ENCODE assay signal across 1 cellular context in the genomic region with DNA sequence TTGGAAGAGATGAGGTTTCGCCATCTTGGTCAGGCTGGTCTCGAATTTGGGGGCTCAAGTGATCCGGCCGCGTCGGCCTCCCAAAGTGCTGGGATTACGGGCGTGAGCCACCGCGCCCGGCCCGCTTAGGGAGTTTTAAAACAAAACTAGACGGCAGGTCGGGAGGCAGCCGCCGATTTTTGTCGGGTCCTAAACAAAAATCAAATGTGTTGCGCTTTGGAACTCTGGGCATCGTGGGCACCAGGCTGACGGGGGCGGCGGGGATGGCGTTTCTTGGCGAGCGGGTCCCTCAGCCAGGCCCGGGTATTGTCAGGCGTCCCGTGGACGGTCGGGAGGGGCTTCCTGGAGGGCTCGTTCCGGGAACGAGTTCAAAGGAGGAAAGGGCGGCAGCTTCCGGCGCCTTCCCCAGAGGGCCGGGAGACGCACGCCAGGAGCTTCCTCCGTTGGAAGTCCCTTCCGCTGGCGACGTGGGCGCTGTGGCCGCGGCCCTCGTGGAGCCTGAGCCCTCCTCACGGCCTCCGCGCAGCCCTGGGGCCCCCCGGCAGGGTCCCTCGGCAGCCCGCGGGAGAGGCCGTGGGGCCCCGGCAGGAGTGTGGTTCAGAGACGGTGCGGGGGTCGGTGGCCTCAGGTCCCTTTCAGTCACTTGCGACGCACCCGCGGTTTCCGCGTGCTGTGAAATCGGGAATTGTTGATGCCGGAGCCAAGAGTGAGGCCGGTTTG.
TF ChIP-seq lines count a peak whose summit lies in the region.

No MANE protein-coding gene starts in this region.

TF ChIP-seq in HepG2, 621 proteins besides CTCF, POLR2A, EP300 and RAD21 (continued from another document and continues in another):
- TF ChIP-seq PHF21A (CRISPR knock-in tag; IDR thresholded peaks at IDR 0.05) (0 out of 2 replicates have a peak, but pooled peaks have one; percentile 58), RORA (CRISPR knock-in tag; IDR thresholded peaks at IDR 0.05) (no peak), ZNF180 (CRISPR knock-in tag; IDR thresholded peaks at IDR 0.05; ENCODE audit: borderline replicate concordance, low read depth) (no peak), ZMYM4 (CRISPR knock-in tag; IDR thresholded peaks at IDR 0.05) (peak; percentile 41; the same call in 1 of the 2 replicates), ZNF83 (CRISPR knock-in tag; IDR thresholded peaks at IDR 0.05; ENCODE audit: borderline replicate concordance) (no peak), ZNF777 (CRISPR knock-in tag; IDR thresholded peaks at IDR 0.05) (peak; percentile 95), ZBTB7B (CRISPR knock-in tag; IDR thresholded peaks at IDR 0.05) (peak; percentile 47; the same call in 1 of the 2 replicates), SMARCC2 (IDR thresholded peaks at IDR 0.05) (no peak), RXRB (CRISPR knock-in tag; IDR thresholded peaks at IDR 0.05; ENCODE audit: borderline replicate concordance) (peak; percentile 22; the same call in 1 of the 2 replicates), GFI1 (CRISPR knock-in tag; IDR thresholded peaks at IDR 0.05; ENCODE audit: borderline replicate concordance) (peak; percentile 78), RELA (CRISPR knock-in tag; IDR thresholded peaks at IDR 0.05) (0 out of 2 replicates have a peak, but pooled peaks have one; percentile 39), ZNF557 (CRISPR knock-in tag; IDR thresholded peaks at IDR 0.05) (peak; percentile 71; the same call in 1 of the 2 replicates), NAIF1 (CRISPR knock-in tag; IDR thresholded peaks at IDR 0.05; ENCODE audit: borderline replicate concordance) (peak; percentile 43; the same call in 1 of the 2 replicates), NCOA2 (CRISPR knock-in tag; IDR thresholded peaks at IDR 0.05) (peak; percentile 51), SMC3 (IDR thresholded peaks at IDR 0.05; ENCODE audit: low read length) (no peak), ZBTB1 (CRISPR knock-in tag; IDR thresholded peaks at IDR 0.05; ENCODE audit: borderline replicate concordance) (no peak), SMARCE1 (IDR thresholded peaks at IDR 0.05; ENCODE audit: borderline replicate concordance) (no peak), SAFB2 (CRISPR knock-in tag; IDR thresholded peaks at IDR 0.05; ENCODE audit: borderline replicate concordance, low read depth) (no peak; the same call in 1 of the 2 replicates), HDAC2 (CRISPR knock-in tag; IDR thresholded peaks at IDR 0.05) (peak; percentile 59), ZNF430 (CRISPR knock-in tag; IDR thresholded peaks at IDR 0.05) (peak; percentile 57; the same call in 1 of the 2 replicates), BRD4 (CRISPR knock-in tag; IDR thresholded peaks at IDR 0.05) (peak; percentile 44; the same call in 1 of the 2 replicates), PHF5A (CRISPR knock-in tag; IDR thresholded peaks at IDR 0.05; ENCODE audit: low read depth, unreplicated experiment) (peak; percentile 65), ZNF264 (CRISPR knock-in tag; IDR thresholded peaks at IDR 0.05) (no peak; the same call in 1 of the 2 replicates), SRSF1 (optimal IDR thresholded peaks at IDR 0.05; ENCODE audit: low read depth, low read length) (no peak), TCF12 (IDR thresholded peaks at IDR 0.05) (no peak), TCF12 (CRISPR knock-in tag; IDR thresholded peaks at IDR 0.05) (no peak), ETV5 (CRISPR knock-in tag; IDR thresholded peaks at IDR 0.05; ENCODE audit: borderline replicate concordance) (peak; percentile 92), SOX13 (IDR thresholded peaks at IDR 0.05) (no peak), SOX13 (CRISPR knock-in tag; conservative IDR thresholded peaks at IDR 0.05 in 1 of 2, IDR thresholded peaks at IDR 0.05 in 1 of 2) (peak in 1 of 2 experiments; percentile 38; a peak in 1 of 4 replicates), ZNF441 (CRISPR knock-in tag; IDR thresholded peaks at IDR 0.05; ENCODE audit: borderline replicate concordance) (peak; percentile 62; the same call in 1 of the 2 replicates), ZNF33A (CRISPR knock-in tag; IDR thresholded peaks at IDR 0.05; ENCODE audit: borderline replicate concordance) (0 out of 2 replicates have a peak, but pooled peaks have one; percentile 40)
- TF ChIP-seq, protein P1, sequence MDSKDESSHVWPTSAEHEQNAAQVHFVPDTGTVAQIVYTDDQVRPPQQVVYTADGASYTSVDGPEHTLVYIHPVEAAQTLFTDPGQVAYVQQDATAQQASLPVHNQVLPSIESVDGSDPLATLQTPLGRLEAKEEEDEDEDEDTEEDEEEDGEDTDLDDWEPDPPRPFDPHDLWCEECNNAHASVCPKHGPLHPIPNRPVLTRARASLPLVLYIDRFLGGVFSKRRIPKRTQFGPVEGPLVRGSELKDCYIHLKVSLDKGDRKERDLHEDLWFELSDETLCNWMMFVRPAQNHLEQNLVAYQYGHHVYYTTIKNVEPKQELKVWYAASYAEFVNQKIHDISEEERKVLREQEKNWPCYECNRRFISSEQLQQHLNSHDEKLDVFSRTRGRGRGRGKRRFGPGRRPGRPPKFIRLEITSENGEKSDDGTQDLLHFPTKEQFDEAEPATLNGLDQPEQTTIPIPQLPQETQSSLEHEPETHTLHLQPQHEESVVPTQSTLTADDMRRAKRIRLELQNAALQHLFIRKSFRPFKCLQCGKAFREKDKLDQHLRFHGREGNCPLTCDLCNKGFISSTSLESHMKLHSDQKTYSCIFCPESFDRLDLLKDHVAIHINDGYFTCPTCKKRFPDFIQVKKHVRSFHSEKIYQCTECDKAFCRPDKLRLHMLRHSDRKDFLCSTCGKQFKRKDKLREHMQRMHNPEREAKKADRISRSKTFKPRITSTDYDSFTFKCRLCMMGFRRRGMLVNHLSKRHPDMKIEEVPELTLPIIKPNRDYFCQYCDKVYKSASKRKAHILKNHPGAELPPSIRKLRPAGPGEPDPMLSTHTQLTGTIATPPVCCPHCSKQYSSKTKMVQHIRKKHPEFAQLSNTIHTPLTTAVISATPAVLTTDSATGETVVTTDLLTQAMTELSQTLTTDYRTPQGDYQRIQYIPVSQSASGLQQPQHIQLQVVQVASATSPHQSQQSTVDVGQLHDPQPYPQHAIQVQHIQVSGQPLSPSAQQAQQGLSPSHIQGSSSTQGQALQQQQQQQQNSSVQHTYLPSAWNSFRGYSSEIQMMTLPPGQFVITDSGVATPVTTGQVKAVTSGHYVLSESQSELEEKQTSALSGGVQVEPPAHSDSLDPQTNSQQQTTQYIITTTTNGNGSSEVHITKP (CRISPR knock-in tag; IDR thresholded peaks at IDR 0.05; ENCODE audit: low read depth), result no peak
- TF ChIP-seq, protein P2, sequence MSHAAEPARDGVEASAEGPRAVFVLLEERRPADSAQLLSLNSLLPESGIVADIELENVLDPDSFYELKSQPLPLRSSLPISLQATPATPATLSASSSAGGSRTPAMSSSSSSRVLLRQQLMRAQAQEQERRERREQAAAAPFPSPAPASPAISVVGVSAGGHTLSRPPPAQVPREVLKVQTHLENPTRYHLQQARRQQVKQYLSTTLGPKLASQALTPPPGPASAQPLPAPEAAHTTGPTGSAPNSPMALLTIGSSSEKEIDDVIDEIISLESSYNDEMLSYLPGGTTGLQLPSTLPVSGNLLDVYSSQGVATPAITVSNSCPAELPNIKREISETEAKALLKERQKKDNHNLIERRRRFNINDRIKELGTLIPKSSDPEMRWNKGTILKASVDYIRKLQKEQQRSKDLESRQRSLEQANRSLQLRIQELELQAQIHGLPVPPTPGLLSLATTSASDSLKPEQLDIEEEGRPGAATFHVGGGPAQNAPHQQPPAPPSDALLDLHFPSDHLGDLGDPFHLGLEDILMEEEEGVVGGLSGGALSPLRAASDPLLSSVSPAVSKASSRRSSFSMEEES (CRISPR knock-in tag; IDR thresholded peaks at IDR 0.05), result peak; percentile 76
- TF ChIP-seq, protein P3, sequence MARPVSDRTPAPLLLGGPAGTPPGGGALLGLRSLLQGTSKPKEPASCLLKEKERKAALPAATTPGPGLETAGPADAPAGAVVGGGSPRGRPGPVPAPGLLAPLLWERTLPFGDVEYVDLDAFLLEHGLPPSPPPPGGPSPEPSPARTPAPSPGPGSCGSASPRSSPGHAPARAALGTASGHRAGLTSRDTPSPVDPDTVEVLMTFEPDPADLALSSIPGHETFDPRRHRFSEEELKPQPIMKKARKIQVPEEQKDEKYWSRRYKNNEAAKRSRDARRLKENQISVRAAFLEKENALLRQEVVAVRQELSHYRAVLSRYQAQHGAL (CRISPR knock-in tag; IDR thresholded peaks at IDR 0.05; ENCODE audit: not compliant biosample characterization), result no peak
- TF ChIP-seq, protein P4, sequence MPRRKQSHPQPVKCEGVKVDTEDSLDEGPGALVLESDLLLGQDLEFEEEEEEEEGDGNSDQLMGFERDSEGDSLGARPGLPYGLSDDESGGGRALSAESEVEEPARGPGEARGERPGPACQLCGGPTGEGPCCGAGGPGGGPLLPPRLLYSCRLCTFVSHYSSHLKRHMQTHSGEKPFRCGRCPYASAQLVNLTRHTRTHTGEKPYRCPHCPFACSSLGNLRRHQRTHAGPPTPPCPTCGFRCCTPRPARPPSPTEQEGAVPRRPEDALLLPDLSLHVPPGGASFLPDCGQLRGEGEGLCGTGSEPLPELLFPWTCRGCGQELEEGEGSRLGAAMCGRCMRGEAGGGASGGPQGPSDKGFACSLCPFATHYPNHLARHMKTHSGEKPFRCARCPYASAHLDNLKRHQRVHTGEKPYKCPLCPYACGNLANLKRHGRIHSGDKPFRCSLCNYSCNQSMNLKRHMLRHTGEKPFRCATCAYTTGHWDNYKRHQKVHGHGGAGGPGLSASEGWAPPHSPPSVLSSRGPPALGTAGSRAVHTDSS (CRISPR knock-in tag; conservative IDR thresholded peaks at IDR 0.05), result 0 out of 2 replicates have a peak, but pooled peaks have one; percentile 50
- TF ChIP-seq, protein P5, sequence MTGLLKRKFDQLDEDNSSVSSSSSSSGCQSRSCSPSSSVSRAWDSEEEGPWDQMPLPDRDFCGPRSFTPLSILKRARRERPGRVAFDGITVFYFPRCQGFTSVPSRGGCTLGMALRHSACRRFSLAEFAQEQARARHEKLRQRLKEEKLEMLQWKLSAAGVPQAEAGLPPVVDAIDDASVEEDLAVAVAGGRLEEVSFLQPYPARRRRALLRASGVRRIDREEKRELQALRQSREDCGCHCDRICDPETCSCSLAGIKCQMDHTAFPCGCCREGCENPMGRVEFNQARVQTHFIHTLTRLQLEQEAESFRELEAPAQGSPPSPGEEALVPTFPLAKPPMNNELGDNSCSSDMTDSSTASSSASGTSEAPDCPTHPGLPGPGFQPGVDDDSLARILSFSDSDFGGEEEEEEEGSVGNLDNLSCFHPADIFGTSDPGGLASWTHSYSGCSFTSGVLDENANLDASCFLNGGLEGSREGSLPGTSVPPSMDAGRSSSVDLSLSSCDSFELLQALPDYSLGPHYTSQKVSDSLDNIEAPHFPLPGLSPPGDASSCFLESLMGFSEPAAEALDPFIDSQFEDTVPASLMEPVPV (CRISPR knock-in tag; IDR thresholded peaks at IDR 0.05), result 0 out of 2 replicates have a peak, but pooled peaks have one; percentile 37
- TF ChIP-seq, protein P6, sequence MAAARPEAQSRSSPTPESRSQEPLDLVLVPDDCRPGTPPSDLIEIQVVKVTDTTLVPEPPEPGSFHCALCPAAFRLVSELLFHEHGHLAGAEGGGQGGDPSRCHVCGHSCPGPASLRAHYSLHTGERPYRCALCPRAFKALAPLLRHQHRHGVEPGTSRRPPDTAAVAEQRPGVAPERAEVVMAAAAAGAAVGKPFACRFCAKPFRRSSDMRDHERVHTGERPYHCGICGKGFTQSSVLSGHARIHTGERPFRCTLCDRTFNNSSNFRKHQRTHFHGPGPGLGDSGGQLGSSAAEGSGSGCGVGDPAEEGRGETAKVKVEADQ (CRISPR knock-in tag; IDR thresholded peaks at IDR 0.05; ENCODE audit: borderline replicate concordance), result no peak
- TF ChIP-seq, protein P7, sequence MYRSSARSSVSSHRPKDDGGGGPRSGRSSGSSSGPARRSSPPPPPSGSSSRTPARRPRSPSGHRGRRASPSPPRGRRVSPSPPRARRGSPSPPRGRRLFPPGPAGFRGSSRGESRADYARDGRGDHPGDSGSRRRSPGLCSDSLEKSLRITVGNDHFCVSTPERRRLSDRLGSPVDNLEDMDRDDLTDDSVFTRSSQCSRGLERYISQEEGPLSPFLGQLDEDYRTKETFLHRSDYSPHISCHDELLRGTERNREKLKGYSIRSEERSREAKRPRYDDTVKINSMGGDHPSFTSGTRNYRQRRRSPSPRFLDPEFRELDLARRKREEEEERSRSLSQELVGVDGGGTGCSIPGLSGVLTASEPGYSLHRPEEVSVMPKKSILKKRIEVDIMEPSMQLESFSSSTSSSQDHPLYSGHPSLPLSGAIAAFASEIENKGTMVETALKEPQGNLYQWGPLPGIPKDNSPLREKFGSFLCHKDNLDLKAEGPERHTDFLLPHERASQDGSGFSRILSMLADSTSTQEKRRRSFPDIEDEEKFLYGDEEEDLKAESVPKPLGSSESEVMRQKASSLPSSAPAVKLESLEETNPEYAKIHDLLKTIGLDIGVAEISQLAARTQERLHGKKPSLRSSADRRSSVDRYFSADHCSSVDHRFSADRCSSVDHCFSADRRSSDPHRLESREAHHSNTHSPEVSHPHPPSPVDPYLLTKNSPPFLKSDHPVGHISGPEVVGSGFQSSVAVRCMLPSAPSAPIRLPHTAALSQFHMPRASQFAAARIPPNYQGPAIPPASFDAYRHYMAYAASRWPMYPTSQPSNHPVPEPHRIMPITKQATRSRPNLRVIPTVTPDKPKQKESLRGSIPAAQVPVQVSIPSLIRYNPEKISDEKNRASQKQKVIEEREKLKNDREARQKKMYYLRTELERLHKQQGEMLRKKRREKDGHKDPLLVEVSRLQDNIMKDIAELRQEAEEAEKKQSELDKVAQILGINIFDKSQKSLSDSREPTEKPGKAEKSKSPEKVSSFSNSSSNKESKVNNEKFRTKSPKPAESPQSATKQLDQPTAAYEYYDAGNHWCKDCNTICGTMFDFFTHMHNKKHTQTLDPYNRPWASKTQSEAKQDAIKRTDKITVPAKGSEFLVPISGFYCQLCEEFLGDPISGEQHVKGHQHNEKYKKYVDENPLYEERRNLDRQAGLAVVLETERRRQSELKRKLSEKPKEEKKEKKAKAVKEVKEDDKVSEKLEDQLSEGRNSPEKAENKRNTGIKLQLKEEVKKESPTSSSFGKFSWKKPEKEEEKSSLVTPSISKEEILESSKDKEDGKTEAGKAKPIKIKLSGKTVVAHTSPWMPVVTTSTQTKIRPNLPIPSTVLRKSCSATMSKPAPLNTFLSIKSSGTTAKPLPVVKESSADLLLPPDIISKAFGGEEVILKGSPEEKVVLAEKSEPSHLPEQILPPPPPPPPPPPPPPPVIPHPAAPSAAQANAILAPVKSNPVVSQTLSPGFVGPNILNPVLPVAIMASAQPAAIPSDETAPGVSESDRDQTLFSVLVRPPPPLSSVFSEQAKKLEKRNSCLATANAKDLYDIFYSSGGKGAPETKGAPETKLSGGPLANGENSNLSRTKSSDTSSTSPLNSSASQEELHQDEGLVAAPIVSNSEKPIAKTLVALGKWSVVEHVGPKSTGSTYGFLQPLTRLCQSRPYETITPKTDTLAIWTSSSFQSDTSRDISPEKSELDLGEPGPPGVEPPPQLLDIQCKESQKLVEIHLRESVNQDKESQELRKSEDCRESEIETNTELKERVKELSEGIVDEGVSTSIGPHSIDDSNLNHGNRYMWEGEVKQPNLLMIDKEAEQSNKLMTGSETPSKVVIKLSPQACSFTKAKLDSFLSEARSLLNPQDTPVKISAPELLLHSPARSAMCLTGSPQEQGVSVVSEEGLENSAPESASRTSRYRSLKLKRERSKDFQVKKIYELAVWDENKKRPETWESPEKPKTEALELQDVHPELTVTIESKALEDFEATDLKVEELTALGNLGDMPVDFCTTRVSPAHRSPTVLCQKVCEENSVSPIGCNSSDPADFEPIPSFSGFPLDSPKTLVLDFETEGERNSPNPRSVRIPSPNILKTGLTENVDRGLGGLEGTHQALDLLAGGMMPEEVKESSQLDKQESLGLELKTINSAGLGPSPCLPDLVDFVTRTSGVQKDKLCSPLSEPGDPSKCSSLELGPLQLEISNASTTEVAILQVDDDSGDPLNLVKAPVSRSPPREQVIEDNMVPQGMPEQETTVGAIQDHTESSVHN (CRISPR knock-in tag; IDR thresholded peaks at IDR 0.05), result no peak
